8 cellular contexts compared by ENCODE assay signal in genomic region chr4:183261953-183262775, GRCh38. TPM values are rescaled to one million over a fixed set of nuclear protein-coding genes. Genes with fewer than 3 reads are reported as not detected.
DNase-seq lines count a peak whose midpoint lies in the region; ATAC-seq and TF ChIP-seq lines count a peak whose summit lies in the region.

No MANE protein-coding gene starts in this region.

- no peak for TF ChIP-seq POLR2A in vagina (IDR thresholded peaks at IDR 0.05)

- H3K4me3 ChIP-seq in GM12865 (ENCODE audit: low read depth, low read length) (no peak overlapping the region), MG63 (no peak overlapping the region), SU-DHL-6 (ENCODE audit: insufficient read depth, low read length, poor library complexity, severe bottlenecking) (no peak overlapping the region), cardiac muscle cell (no peak overlapping the region), psoas muscle (no peak overlapping the region), vagina (no peak overlapping the region)

- H3K4me1 ChIP-seq in cardiac muscle cell (ENCODE audit: low read depth): peaks cover 3% of the 10 kb centered on the region
- H3K4me1 ChIP-seq in psoas muscle: peaks cover 4% of the 10 kb centered on the region
- H3K4me1 ChIP-seq in vagina: peaks cover 6% of the 10 kb centered on the region

- H3K9ac ChIP-seq in SU-DHL-6 (ENCODE audit: low read length): no peak overlapping the region

- H3K27ac Mint-ChIP-seq in activated naive CD8-positive, alpha-beta T cell treated with anti-CD3 and anti-CD28 coated beads, Interleukin-2, amount 50 U/mL, for 24 hours: no peak overlapping the region

- peaks cover 5% of the 10 kb centered on the region for H3K4me1 Mint-ChIP-seq in activated naive CD8-positive, alpha-beta T cell treated with anti-CD3 and anti-CD28 coated beads, Interleukin-2, amount 50 U/mL, for 24 hours

- DNase-seq in GM12865 (ENCODE audit: low read depth) (peak; percentile 76), HCEC 1CT (peak; percentile 55), MG63 (peak; percentile 50), cardiac muscle cell (ENCODE audit: low read depth in 1 of 2, low spot score in 1 of 2) (peak; percentile 84 to 87), psoas muscle (peak; percentile 75 to 83), vagina (ENCODE audit: extremely low spot score in 2 of 2) (no peak)
- DNase-seq in activated naive CD8-positive, alpha-beta T cell treated with anti-CD3 and anti-CD28 coated beads, Interleukin-2, amount 50 U/mL, for 24 hours: peak; percentile 80

- ATAC-seq in activated naive CD8-positive, alpha-beta T cell treated with anti-CD3 and anti-CD28 coated beads, Interleukin-2, amount 50 U/mL, for 24 hours: peak; percentile 86
- peak; percentile 93 to 98 (median 96) for ATAC-seq in psoas muscle

- H3K27me3 ChIP-seq in MG63 (no peaks in the 10 kb centered on the region), SU-DHL-6 (ENCODE audit: low read length) (no peaks in the 10 kb centered on the region), cardiac muscle cell (no peaks in the 10 kb centered on the region), psoas muscle (ENCODE audit: insufficient read depth in 3 of 3, low read length in 2 of 3) (no peaks in the 10 kb centered on the region), vagina (no peaks in the 10 kb centered on the region)

- H3K36me3 Mint-ChIP-seq in activated naive CD8-positive, alpha-beta T cell treated with anti-CD3 and anti-CD28 coated beads, Interleukin-2, amount 50 U/mL, for 24 hours (ENCODE audit: low read depth): no peaks in the 10 kb centered on the region

- H3K4me2 ChIP-seq in SU-DHL-6 (ENCODE audit: low read depth, low read length, poor library complexity, severe bottlenecking): no peak overlapping the region

- WGBS in psoas muscle, 3 donors: 20 to 29% (median 21%) methylated on average over 7 of the region's 7 CpGs

- no peak overlapping the region for H3K4me3 Mint-ChIP-seq in activated naive CD8-positive, alpha-beta T cell treated with anti-CD3 and anti-CD28 coated beads, Interleukin-2, amount 50 U/mL, for 24 hours

- no peaks in the 10 kb centered on the region for H3F3A ChIP-seq in SU-DHL-6 (ENCODE audit: insufficient read depth)

- H3K9me3 Mint-ChIP-seq in activated naive CD8-positive, alpha-beta T cell treated with anti-CD3 and anti-CD28 coated beads, Interleukin-2, amount 50 U/mL, for 24 hours: no peaks in the 10 kb centered on the region

- H3K9me2 ChIP-seq in SU-DHL-6 (replicated peaks; ENCODE audit: insufficient read depth, low read length): no peaks in the 10 kb centered on the region

- H3K27ac ChIP-seq in SU-DHL-6 (ENCODE audit: low read depth, low read length) (no peak overlapping the region), cardiac muscle cell (no peak overlapping the region), psoas muscle (peak overlapping the region; percentile 51), vagina (peak overlapping the region; percentile 51)

- intact Hi-C loops in psoas muscle (cut with DNase I): loop anchor here (5.0 kb wide), 1 partner anchor 325 kb away; no protein-coding TSS in a partner anchor
- intact Hi-C loops in vagina (cut with DNase I): loop anchor here (5.0 kb wide), 1 partner anchor 325 kb away; no protein-coding TSS in a partner anchor

- H3K79me2 ChIP-seq in SU-DHL-6 (ENCODE audit: insufficient read depth, low read length): no peaks in the 10 kb centered on the region

- no peak overlapping the region for H2AFZ ChIP-seq in SU-DHL-6 (ENCODE audit: low read depth, low read length, severe bottlenecking)

- H3K9me3 ChIP-seq in MG63 (no peaks in the 10 kb centered on the region), SU-DHL-6 (ENCODE audit: insufficient read depth, low read length) (no peaks in the 10 kb centered on the region), cardiac muscle cell (ENCODE audit: low read depth) (no peaks in the 10 kb centered on the region), psoas muscle (no peaks in the 10 kb centered on the region), vagina (no peaks in the 10 kb centered on the region)

- TF ChIP-seq CTCF in GM12865 (IDR thresholded peaks at IDR 0.05; ENCODE audit: insufficient read depth, low read depth, low read length, missing control alignments) (peak; percentile 76), SU-DHL-6 (IDR thresholded peaks at IDR 0.05; ENCODE audit: insufficient read depth, low read length, poor library complexity, severe bottlenecking) (peak; percentile 61), cardiac muscle cell (IDR thresholded peaks at IDR 0.05; ENCODE audit: low read depth, low read length) (peak; percentile 82), psoas muscle (IDR thresholded peaks at IDR 0.05) (peak; percentile 75), vagina (IDR thresholded peaks at IDR 0.05) (peak; percentile 62 to 81 (median 77))

- no peaks in the 10 kb centered on the region; the same call in 1 of the 2 replicates for H4K20me1 ChIP-seq in SU-DHL-6 (ENCODE audit: low read depth, low read length)

- no peaks in the 10 kb centered on the region for H3K27me3 Mint-ChIP-seq in activated naive CD8-positive, alpha-beta T cell treated with anti-CD3 and anti-CD28 coated beads, Interleukin-2, amount 50 U/mL, for 24 hours

- peaks cover 32% of the 10 kb centered on the region for H3K36me3 ChIP-seq in MG63
- H3K36me3 ChIP-seq in SU-DHL-6 (ENCODE audit: low read length): no peaks in the 10 kb centered on the region
- H3K36me3 ChIP-seq in cardiac muscle cell: peaks cover 13% of the 10 kb centered on the region
- peaks cover 9 to 53% of the 10 kb centered on the region in 2 donors for H3K36me3 ChIP-seq in psoas muscle (ENCODE audit: insufficient read depth in 1 of 2, low read depth in 1 of 2)
- peaks cover 0 to 9% of the 10 kb centered on the region in 2 donors for H3K36me3 ChIP-seq in vagina

RNA-seq across cellular contexts. Expression of gene CLDN22, which starts 57.9 kb away (rescaled TPM):
- not detected in 2 replicates for total RNA-seq in MG63 (2014; rRNA removed; shearing (Covaris generic); ENCODE audit: low replicate concordance)
- total RNA-seq in cardiac muscle cell: not detected in 2 replicates
- not detected in 2 replicates for polyA plus RNA-seq in cardiac muscle cell
- not detected for total RNA-seq in psoas muscle
- polyA plus RNA-seq in psoas muscle: not detected
- total RNA-seq in vagina: not detected

Comparison
In these comparisons a context has a peak if more than half of its experiments do, and no peak if none do; other contexts are left out.
1. DNase-seq: peak in GM12865 (single experiment), HCEC 1CT (single experiment), MG63 (single experiment), activated naive CD8-positive, alpha-beta T cell treated with anti-CD3 and anti-CD28 coated beads, Interleukin-2, amount 50 U/mL, for 24 hours (single experiment), cardiac muscle cell (2 of 2) and psoas muscle (2 of 2); none in vagina (0 of 2).
2. H3K27ac ChIP-seq: peak in psoas muscle (single experiment) and vagina (single experiment); none in SU-DHL-6 (single experiment) and cardiac muscle cell (single experiment).
3. Peak in every context shown above with its lines, with median percentiles within 50 percentile points of each other: CTCF ChIP-seq.